In the genomic region with DNA sequence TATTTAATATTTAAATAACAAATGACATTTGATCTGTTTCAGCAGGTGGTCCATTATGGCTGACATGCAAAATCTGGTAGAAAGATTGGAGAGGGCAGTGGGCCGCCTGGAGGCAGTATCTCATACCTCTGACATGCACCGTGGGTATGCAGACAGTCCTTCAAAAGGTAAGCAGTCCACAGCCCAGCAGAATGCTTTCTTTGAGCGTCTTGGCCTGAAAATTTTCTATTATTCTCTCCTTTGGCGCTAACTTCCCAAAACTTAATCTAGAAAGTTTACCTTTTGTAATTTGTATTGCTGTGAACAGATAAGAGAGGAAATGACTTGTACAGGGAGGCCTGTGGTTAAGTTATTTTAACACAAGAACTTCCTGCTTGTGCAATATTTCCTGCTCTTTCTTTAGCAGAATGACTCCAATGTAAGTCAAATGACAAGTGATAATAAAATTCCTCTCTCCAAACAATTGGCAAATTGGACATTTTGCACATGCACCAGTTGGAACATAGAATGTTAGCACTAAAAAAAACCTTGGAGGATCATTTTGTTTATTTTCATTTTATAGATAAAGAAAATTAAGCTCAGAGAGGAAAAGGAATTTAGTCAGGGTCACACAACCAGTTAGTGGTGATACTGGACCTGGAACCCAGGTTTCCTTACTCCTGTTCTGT, we compare ENCODE assay signal across 8 cellular contexts. TPM values are rescaled to one million over a fixed set of nuclear protein-coding genes. Genes with fewer than 3 reads are reported as not detected.
DNase-seq lines count a peak whose midpoint lies in the region; ATAC-seq and TF ChIP-seq lines count a peak whose summit lies in the region.

No MANE protein-coding gene starts in this region.

- peaks cover 77% of the 10 kb centered on the region for H3K4me1 Mint-ChIP-seq in activated CD4-positive, alpha-beta T cell treated with anti-CD3 and anti-CD28 coated beads, Interleukin-2, amount 10 ng/mL, durations not matched to agents 24 days and 14 days

- no peaks in the 10 kb centered on the region for H3K9me3 ChIP-seq in body of pancreas

- intact Hi-C loops in activated CD4-positive, alpha-beta T cell treated with anti-CD3 and anti-CD28 coated beads, Interleukin-2, amount 10 ng/mL, durations not matched to agents 24 days and 14 days (cut with micrococcal nuclease) = loop anchor here (1.0 to 2.0 kb wide), 2 partner anchors 10 to 19 kb away; partner anchors contain the start of gene CAP1
- intact Hi-C loops in body of pancreas (cut with DNase I) = no loop called here

- no peak for TF ChIP-seq CTCF in body of pancreas (IDR thresholded peaks at IDR 0.05)

- WGBS in body of pancreas, 2 donors = 41 to 56% methylated on average over 4 of the region's 4 CpGs

- H3K27me3 Mint-ChIP-seq in activated CD4-positive, alpha-beta T cell treated with anti-CD3 and anti-CD28 coated beads, Interleukin-2, amount 10 ng/mL, durations not matched to agents 24 days and 14 days = no peaks in the 10 kb centered on the region

- H3K27ac ChIP-seq in body of pancreas = peak overlapping the region in 3 of 4 donors; percentile 12 to 52 (median 41)

- DNase-seq in activated CD4-positive, alpha-beta T cell treated with anti-CD3 and anti-CD28 coated beads, Interleukin-2, amount 10 ng/mL, durations not matched to agents 24 days and 14 days = peak; percentile 73
- no peak for DNase-seq in activated CD4-positive, alpha-beta T cell treated with anti-CD3 and anti-CD28 coated beads for 1 hour
- DNase-seq in NCI-H146 (lab: John Stamatoyannopoulos, UW) (peak; percentile 44), body of pancreas (no peak), left lobe of liver (ENCODE audit: low spot score) (no peak), NCI-H1930 (lab: John Stamatoyannopoulos, UW) (no peak), cerebellum (ENCODE audit: low spot score) (no peak), NCI-H1694 treated with DMSO at 0.1 percent for 48 hours (lab: John Stamatoyannopoulos, UW) (no peak)

- no peaks in the 10 kb centered on the region for H3K27me3 ChIP-seq in body of pancreas

- H3K4me3 ChIP-seq in body of pancreas = no peak overlapping the region

- peak overlapping the region; percentile 77 for H3K4me3 Mint-ChIP-seq in activated CD4-positive, alpha-beta T cell treated with anti-CD3 and anti-CD28 coated beads, Interleukin-2, amount 10 ng/mL, durations not matched to agents 24 days and 14 days

- peaks cover 0 to 18% of the 10 kb centered on the region in 2 donors for H3K36me3 ChIP-seq in body of pancreas (replicated peaks in 1 of 2; ENCODE audit: insufficient read depth in 1 of 2, low read depth in 2 of 2)

- ATAC-seq in body of pancreas (no peak), left lobe of liver (peak; percentile 52)

- H3K36me3 Mint-ChIP-seq in activated CD4-positive, alpha-beta T cell treated with anti-CD3 and anti-CD28 coated beads, Interleukin-2, amount 10 ng/mL, durations not matched to agents 24 days and 14 days (ENCODE audit: low read depth) = peaks cover 69% of the 10 kb centered on the region

- H3K4me1 ChIP-seq in body of pancreas = peaks cover 16% of the 10 kb centered on the region

- no peak for TF ChIP-seq POLR2A in body of pancreas (IDR thresholded peaks at IDR 0.05)

- peak overlapping the region; percentile 82 for H3K27ac Mint-ChIP-seq in activated CD4-positive, alpha-beta T cell treated with anti-CD3 and anti-CD28 coated beads, Interleukin-2, amount 10 ng/mL, durations not matched to agents 24 days and 14 days

- H3K9me3 Mint-ChIP-seq in activated CD4-positive, alpha-beta T cell treated with anti-CD3 and anti-CD28 coated beads, Interleukin-2, amount 10 ng/mL, durations not matched to agents 24 days and 14 days = no peaks in the 10 kb centered on the region

RNA-seq across cellular contexts. Expression of gene CAP1, which starts 18.9 kb away (rescaled TPM):
- 417 and 440 TPM in 2 replicates for total RNA-seq in activated CD4-positive, alpha-beta T cell treated with anti-CD3 and anti-CD28 coated beads, Interleukin-2, amount 10 ng/mL, durations not matched to agents 24 days and 14 days
- total RNA-seq in body of pancreas (10 to 100 TPM; 60.7 to 66.3 TPM), left lobe of liver (98.9 TPM), cerebellum (78.8 TPM)

RNA-seq across cellular contexts. Expression of gene PPT1, which starts 37.6 kb away (rescaled TPM):
- total RNA-seq in activated CD4-positive, alpha-beta T cell treated with anti-CD3 and anti-CD28 coated beads, Interleukin-2, amount 10 ng/mL, durations not matched to agents 24 days and 14 days = 99.0 and 102 TPM in 2 replicates
- total RNA-seq in body of pancreas (10 to 100 TPM; 26.4 to 28.5 TPM), left lobe of liver (14.0 TPM), cerebellum (37.0 TPM)

Comparison
In these comparisons a context has a peak if more than half of its experiments do, and no peak if none do; other contexts are left out.
1. DNase-seq: peak in activated CD4-positive, alpha-beta T cell treated with anti-CD3 and anti-CD28 coated beads, Interleukin-2, amount 10 ng/mL, durations not matched to agents 24 days and 14 days (single experiment) and NCI-H146 (single experiment); none in activated CD4-positive, alpha-beta T cell treated with anti-CD3 and anti-CD28 coated beads for 1 hour (single experiment), body of pancreas (0 of 4), left lobe of liver (single experiment), NCI-H1930 (0 of 2), cerebellum (single experiment) and NCI-H1694 treated with DMSO at 0.1 percent for 48 hours (single experiment).